Comparison of ENCODE assay signal across 8 cellular contexts in the genomic region with DNA sequence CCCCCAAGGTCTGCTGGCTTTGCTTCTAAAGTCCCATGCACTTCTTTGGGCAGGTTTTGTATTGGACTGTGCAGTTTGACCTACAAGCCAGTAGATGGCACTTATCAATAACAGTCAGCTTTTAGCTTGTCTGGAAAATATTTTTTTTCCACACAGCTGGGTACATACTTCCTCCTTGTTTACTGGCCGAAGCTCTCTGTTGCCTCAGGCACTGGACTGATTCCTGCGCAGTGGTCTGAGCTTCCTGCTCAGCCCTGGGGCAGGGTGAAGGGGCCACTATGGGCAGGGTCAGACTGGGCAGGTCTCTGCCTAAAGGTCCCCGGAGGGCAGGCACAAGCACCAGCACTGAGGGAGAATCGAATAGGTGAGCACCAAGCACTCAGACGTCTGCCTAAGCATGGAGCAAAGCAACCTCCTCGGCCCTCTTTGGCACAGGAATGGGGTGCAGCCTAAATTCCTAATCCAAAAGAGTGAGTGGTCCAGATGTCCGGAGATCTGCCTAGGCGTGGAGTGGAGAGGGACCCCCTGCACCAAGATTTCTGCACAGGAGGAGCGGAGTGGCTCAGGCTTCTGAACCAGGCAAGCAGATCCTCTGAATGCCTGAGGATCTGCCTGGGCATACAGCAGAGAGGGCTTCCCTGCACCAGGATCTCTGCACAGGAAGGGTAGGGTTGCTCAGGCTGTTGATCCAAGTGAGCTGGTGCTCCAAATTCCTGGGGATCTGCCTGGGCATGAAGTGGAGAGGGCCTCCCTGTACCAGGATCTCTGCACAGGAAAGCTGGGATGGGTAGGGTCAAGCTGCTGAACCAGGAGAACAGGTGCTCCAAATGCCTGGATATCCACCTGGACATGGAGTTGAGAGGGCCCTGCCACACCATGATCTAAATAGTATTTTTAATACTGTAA.
DNase-seq lines count a peak whose midpoint lies in the region; ATAC-seq and TF ChIP-seq lines count a peak whose summit lies in the region.

No MANE protein-coding gene starts in this region.

- H3K79me1 ChIP-seq in IMR-90 (ENCODE audit: low read depth in 1 of 2, low read length in 2 of 2), result no peaks in the 10 kb centered on the region

- peaks cover 7% of the 10 kb centered on the region for H3K9me3 Mint-ChIP-seq in osteocyte (ENCODE audit: unreplicated experiment)

- H3K4me2 ChIP-seq in IMR-90 (ENCODE audit: low read depth, low read length), result no peak overlapping the region

- intact Hi-C loops in IMR-90 (cut with micrococcal nuclease), result no loop called here

- H3K27me3 ChIP-seq in IMR-90 (ENCODE audit: control insufficient read depth, insufficient read depth, low read length), result no peaks in the 10 kb centered on the region

- peak; percentile 40 for TF ChIP-seq CTCF in IMR-90 (conservative IDR thresholded peaks at IDR 0.05; ENCODE audit: low read depth, low read length)
- TF ChIP-seq CTCF in osteocyte (IDR thresholded peaks at IDR 0.05), result peak; percentile 53

- in situ Hi-C loops in IMR-90 (cut with MboI; ENCODE audit: low sequenced_read_pairs), result no loop called here

- 73% methylated on average over 7 of the region's 9 CpGs; no CpG with 5 or more reads in 1 of the 2 experiments for WGBS in IMR-90 (ENCODE audit: extremely low coverage in 2 of 2, insufficient read length in 1 of 2), 2 experiments

- no peak overlapping the region for H2AK5ac ChIP-seq in IMR-90 (ENCODE audit: low read depth, low read length)

- H3K9ac ChIP-seq in IMR-90 (ENCODE audit: low read depth, low read length), result no peak overlapping the region

- H2BK15ac ChIP-seq in IMR-90 (ENCODE audit: low read depth, low read length), result no peak overlapping the region

- no peak overlapping the region for H3K56ac ChIP-seq in IMR-90 (ENCODE audit: extremely low read depth, insufficient read depth, low read length)

- no peak overlapping the region for H2BK120ac ChIP-seq in IMR-90 (ENCODE audit: low read depth, low read length)

- no peaks in the 10 kb centered on the region for H3K36me3 Mint-ChIP-seq in osteocyte (ENCODE audit: unreplicated experiment)

- H3K4me3 Mint-ChIP-seq in osteocyte (ENCODE audit: unreplicated experiment), result no peak overlapping the region

- TF ChIP-seq RAD21 in IMR-90 (IDR thresholded peaks at IDR 0.05; ENCODE audit: low read length), result no peak

- no peak overlapping the region for H2BK20ac ChIP-seq in IMR-90 (ENCODE audit: low read depth, low read length)

- peak; percentile 7 for DNase-seq in NCI-H1436 (lab: John Stamatoyannopoulos, UW)
- DNase-seq in NCI-H1436 treated with DMSO at 0.1 percent for 48 hours (lab: John Stamatoyannopoulos, UW), result no peak
- DNase-seq in IMR-90, result peak; percentile 21
- peak; percentile 53 for DNase-seq in astrocyte of the hippocampus (ENCODE audit: low read depth, low spot score)
- DNase-seq in osteocyte (ENCODE audit: extremely low spot score, unreplicated experiment), result no peak
- DNase-seq in T1000 (lab: John Stamatoyannopoulos, UW), result no peak
- DNase-seq in Ammon's horn (ENCODE audit: low spot score), result no peak

- H4K8ac ChIP-seq in IMR-90 (ENCODE audit: low read depth in 2 of 2, low read length in 2 of 2), result no peak overlapping the region

- ATAC-seq in IMR-90 (ENCODE audit: low read depth) (peak; percentile 71; the same call in 1 of the 2 replicates), GM21737 (IDR thresholded peaks at IDR 0.05; ENCODE audit: unreplicated experiment) (no peak)

- POLR2A ChIA-PET in IMR-90 (lab: Charles Lee; ENCODE audit: unreplicated experiment), result no interaction called here

- H3K4me3 ChIP-seq in IMR-90 (ENCODE audit: insufficient read depth, low read depth, low read length), result no peak overlapping the region

- no peaks in the 10 kb centered on the region for H3K4me1 ChIP-seq in IMR-90 (ENCODE audit: control insufficient read depth, insufficient read depth, low read length)

- BruUV-seq in IMR-90 (replicated peaks; lab: Mats Ljungman, UMichigan), result no TSS peak

- peaks cover 30% of the 10 kb centered on the region for H3K27me3 Mint-ChIP-seq in osteocyte (ENCODE audit: unreplicated experiment)

- no peak overlapping the region for H2AK9ac ChIP-seq in IMR-90 (replicated peaks; ENCODE audit: low read depth, low read length, poor library complexity)

- H4K5ac ChIP-seq in IMR-90 (ENCODE audit: low read depth, low read length), result no peak overlapping the region

- no peak overlapping the region for H3K23ac ChIP-seq in IMR-90 (ENCODE audit: low read depth, low read length)

- no peak overlapping the region for H3K14ac ChIP-seq in IMR-90 (replicated peaks; ENCODE audit: low read depth, low read length)

- no peak overlapping the region for H3K27ac Mint-ChIP-seq in osteocyte (ENCODE audit: unreplicated experiment)

- no peaks in the 10 kb centered on the region for H3K9me3 ChIP-seq in IMR-90 (ENCODE audit: control insufficient read depth, insufficient read depth, low read length)

- dilution Hi-C loops in IMR-90 (cut with HindIII; ENCODE audit: low sequenced_read_pairs, unreplicated experiment), result no loop called here

- H3K27ac ChIP-seq in IMR-90 (ENCODE audit: insufficient read depth, low read length), result no peak overlapping the region

- H4K91ac ChIP-seq in IMR-90 (ENCODE audit: insufficient read depth, low read depth, low read length), result no peak overlapping the region

- H3K36me3 ChIP-seq in IMR-90 (ENCODE audit: control insufficient read depth, insufficient read depth, low read length), result no peaks in the 10 kb centered on the region

- no peaks in the 10 kb centered on the region for H3K9me1 ChIP-seq in IMR-90 (ENCODE audit: insufficient read depth, low read length)

- H4K20me1 ChIP-seq in IMR-90 (ENCODE audit: insufficient read depth, low read length), result no peaks in the 10 kb centered on the region

- no peak for TF ChIP-seq POLR2A in IMR-90 (IDR thresholded peaks at IDR 0.05; ENCODE audit: low read depth, low read length)

- no peak overlapping the region for H3K18ac ChIP-seq in IMR-90 (ENCODE audit: low read depth, low read length)

- no peak overlapping the region for H3K4ac ChIP-seq in IMR-90 (ENCODE audit: low read depth, low read length)

- CTCF ChIA-PET in IMR-90 (lab: Yijun Ruan, JAX), result interaction anchor here (0.7 to 1.0 kb wide), 2 partner anchors 21 to 635 kb away, joined by 3 read pairs; no protein-coding TSS in a partner anchor

- no peak overlapping the region for H2BK5ac ChIP-seq in IMR-90 (ENCODE audit: low read depth, low read length, poor library complexity, severe bottlenecking)

- no peaks in the 10 kb centered on the region for H3K4me1 Mint-ChIP-seq in osteocyte (ENCODE audit: unreplicated experiment)

- peak overlapping the region; percentile 61 for H2AFZ ChIP-seq in IMR-90 (replicated peaks; ENCODE audit: low read length, poor library complexity)

TF ChIP-seq in IMR-90, 13 proteins besides CTCF, POLR2A, EP300 and RAD21:
- TF ChIP-seq, protein P1, sequence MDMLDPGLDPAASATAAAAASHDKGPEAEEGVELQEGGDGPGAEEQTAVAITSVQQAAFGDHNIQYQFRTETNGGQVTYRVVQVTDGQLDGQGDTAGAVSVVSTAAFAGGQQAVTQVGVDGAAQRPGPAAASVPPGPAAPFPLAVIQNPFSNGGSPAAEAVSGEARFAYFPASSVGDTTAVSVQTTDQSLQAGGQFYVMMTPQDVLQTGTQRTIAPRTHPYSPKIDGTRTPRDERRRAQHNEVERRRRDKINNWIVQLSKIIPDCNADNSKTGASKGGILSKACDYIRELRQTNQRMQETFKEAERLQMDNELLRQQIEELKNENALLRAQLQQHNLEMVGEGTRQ (IDR thresholded peaks at IDR 0.05; ENCODE audit: low read depth, low read length), result no peak
- TF ChIP-seq, protein P2, sequence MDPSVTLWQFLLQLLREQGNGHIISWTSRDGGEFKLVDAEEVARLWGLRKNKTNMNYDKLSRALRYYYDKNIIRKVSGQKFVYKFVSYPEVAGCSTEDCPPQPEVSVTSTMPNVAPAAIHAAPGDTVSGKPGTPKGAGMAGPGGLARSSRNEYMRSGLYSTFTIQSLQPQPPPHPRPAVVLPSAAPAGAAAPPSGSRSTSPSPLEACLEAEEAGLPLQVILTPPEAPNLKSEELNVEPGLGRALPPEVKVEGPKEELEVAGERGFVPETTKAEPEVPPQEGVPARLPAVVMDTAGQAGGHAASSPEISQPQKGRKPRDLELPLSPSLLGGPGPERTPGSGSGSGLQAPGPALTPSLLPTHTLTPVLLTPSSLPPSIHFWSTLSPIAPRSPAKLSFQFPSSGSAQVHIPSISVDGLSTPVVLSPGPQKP (IDR thresholded peaks at IDR 0.05; ENCODE audit: borderline replicate concordance, low read depth, low read length), result no peak
- no peak for TF ChIP-seq FOS (IDR thresholded peaks at IDR 0.05; ENCODE audit: low read depth, low read length)

Comparison
In these comparisons a context has a peak if more than half of its experiments do, and no peak if none do; other contexts are left out.
1. DNase-seq: peak in NCI-H1436 (single experiment), IMR-90 (single experiment) and astrocyte of the hippocampus (single experiment); none in NCI-H1436 treated with DMSO at 0.1 percent for 48 hours (single experiment), osteocyte (single experiment), T1000 (single experiment) and Ammon's horn (single experiment).